10 cellular contexts compared by ENCODE assay signal in genomic region chr16:19094542-19095365, GRCh38. TPM values are rescaled to one million over a fixed set of nuclear protein-coding genes. Genes with fewer than 3 reads are reported as not detected.
DNase-seq lines count a peak whose midpoint lies in the region; ATAC-seq and TF ChIP-seq lines count a peak whose summit lies in the region.
"Had no signal": no experiment of that assay in that cellular context is flagged by ENCODE, and none has a peak within 500 bp of the region (broad histone marks: within the 10 kb centered on the region; RNA-seq: fewer than 3 reads in every experiment).

No MANE protein-coding gene starts in this region.

- ATAC-seq in right lobe of liver (peak; percentile 29 to 73 (median 54)), HG02571 (IDR thresholded peaks at IDR 0.05; ENCODE audit: unreplicated experiment) (no peak), GM19455 (IDR thresholded peaks at IDR 0.05; ENCODE audit: unreplicated experiment) (no peak)
- ATAC-seq in CD8-positive, alpha-beta T cell = no peak

- no peaks in the 10 kb centered on the region for H3K36me3 Mint-ChIP-seq in CD8-positive, alpha-beta T cell

- no peaks in the 10 kb centered on the region for H3K79me2 ChIP-seq in DOHH2 (ENCODE audit: control insufficient read depth, low read length)

- 0 out of 2 replicates have a peak overlapping the region, but pooled peaks have one; percentile 0 for H3K4me2 ChIP-seq in DOHH2 (ENCODE audit: low read length)

- no peak overlapping the region for H3K4me3 Mint-ChIP-seq in CD8-positive, alpha-beta T cell

- POLR2A ChIA-PET in CD8-positive, alpha-beta T cell (lab: Charles Lee) = no interaction called here

- TF ChIP-seq POLR2A in right lobe of liver (IDR thresholded peaks at IDR 0.05) = no peak

- CTCF ChIA-PET in CD8-positive, alpha-beta T cell (lab: Charles Lee) = interaction anchor here (4.2 kb wide), 1 partner anchor 9 kb away, joined by 26 read pairs; no protein-coding TSS in a partner anchor

- intact Hi-C loops in right lobe of liver (cut with DNase I) = no loop called here
- intact Hi-C loops in CD8-positive, alpha-beta T cell (cut with DNase I, micrococcal nuclease) = no loop called here

- no peak overlapping the region for H3K27ac Mint-ChIP-seq in CD8-positive, alpha-beta T cell

- H3K4me1 Mint-ChIP-seq in CD8-positive, alpha-beta T cell (ENCODE audit: low read depth) = peaks cover 3% of the 10 kb centered on the region

- H3K27ac ChIP-seq in DOHH2 (ENCODE audit: low read depth, low read length) (no peak overlapping the region), right lobe of liver (no peak overlapping the region)
- no peak overlapping the region for H3K27ac ChIP-seq in CD8-positive, alpha-beta T cell (ENCODE audit: low read depth, low read length)
- H3K27ac ChIP-seq: dorsolateral prefrontal cortex had no signal

- H4K20me1 ChIP-seq in DOHH2 (ENCODE audit: control insufficient read depth, insufficient read depth, low read depth, low read length) = no peaks in the 10 kb centered on the region

- no peaks in the 10 kb centered on the region for H3K9me2 ChIP-seq in DOHH2 (replicated peaks; ENCODE audit: control insufficient read depth, low read length)

- peaks cover 22% of the 10 kb centered on the region for H3K27me3 Mint-ChIP-seq in CD8-positive, alpha-beta T cell (ENCODE audit: low read depth)

- no peaks in the 10 kb centered on the region for H3K27me3 ChIP-seq in DOHH2 (ENCODE audit: control insufficient read depth, low read length)
- H3K27me3 ChIP-seq in right lobe of liver = no peaks in the 10 kb centered on the region
- no peaks in the 10 kb centered on the region for H3K27me3 ChIP-seq in CD8-positive, alpha-beta T cell (ENCODE audit: insufficient read depth, low read length)
- H3K27me3 ChIP-seq: dorsolateral prefrontal cortex had no signal

- DNase-seq in Jurkat, Clone E6-1 (ENCODE audit: low read depth, low spot score) = peak; percentile 26
- DNase-seq in SW480 (ENCODE audit: low spot score) = peak; percentile 26
- DNase-seq in right lobe of liver = no peak
- DNase-seq in NK-92 (lab: John Stamatoyannopoulos, UW; ENCODE audit: unreplicated experiment) = no peak
- DNase-seq in CD8-positive, alpha-beta T cell = no peak
- DNase-seq: dorsolateral prefrontal cortex, NCI-H1694 treated with DMSO at 0.1 percent for 48 hours had no signal

- H3K36me3 ChIP-seq in DOHH2 (ENCODE audit: control insufficient read depth, low read length) (no peaks in the 10 kb centered on the region), right lobe of liver (no peaks in the 10 kb centered on the region)
- H3K36me3 ChIP-seq in CD8-positive, alpha-beta T cell (ENCODE audit: insufficient read depth, low read length) = no peaks in the 10 kb centered on the region

- H3K4me3 ChIP-seq in DOHH2 (ENCODE audit: low read length) (0 out of 2 replicates have a peak overlapping the region, but pooled peaks have one; percentile 18), right lobe of liver (no peak overlapping the region)
- H3K4me3 ChIP-seq in Jurkat, Clone E6-1 (ENCODE audit: low read length) = no peak overlapping the region
- no peak overlapping the region for H3K4me3 ChIP-seq in CD8-positive, alpha-beta T cell (ENCODE audit: low read depth, low read length)
- H3K4me3 ChIP-seq: dorsolateral prefrontal cortex had no signal

- TF ChIP-seq CTCF in DOHH2 (IDR thresholded peaks at IDR 0.05; ENCODE audit: low read depth, low read length, poor library complexity, severe bottlenecking) = no peak
- TF ChIP-seq CTCF in right lobe of liver (IDR thresholded peaks at IDR 0.05) = no peak
- TF ChIP-seq CTCF in CD8-positive, alpha-beta T cell (IDR thresholded peaks at IDR 0.05) = no peak

- H3K4me1 ChIP-seq in DOHH2 (ENCODE audit: control insufficient read depth, low read length) (peaks cover 6% of the 10 kb centered on the region), right lobe of liver (peaks cover 0 to 12% (median 0%) of the 10 kb centered on the region in 4 donors)
- no peaks in the 10 kb centered on the region for H3K4me1 ChIP-seq in CD8-positive, alpha-beta T cell (ENCODE audit: insufficient read depth, low read length)

- H3K9me3 Mint-ChIP-seq in CD8-positive, alpha-beta T cell = peaks cover 3% of the 10 kb centered on the region

- H3K9me3 ChIP-seq in DOHH2 (ENCODE audit: control insufficient read depth, insufficient read depth, low read length) = peaks cover 6% of the 10 kb centered on the region; the same call in 1 of the 2 replicates
- no peaks in the 10 kb centered on the region for H3K9me3 ChIP-seq in right lobe of liver
- H3K9me3 ChIP-seq in CD8-positive, alpha-beta T cell (ENCODE audit: low read length) = no peaks in the 10 kb centered on the region

- no peaks in the 10 kb centered on the region for H3F3A ChIP-seq in DOHH2 (ENCODE audit: control insufficient read depth, insufficient read depth)

- 46% methylated on average over 10 of the region's 11 CpGs for WGBS in right lobe of liver (ENCODE audit: insufficient coverage, low coverage, low lambda C conversion rate, missing lambda C conversion rate)

RNA-seq across cellular contexts. Expression of gene ITPRIPL2, which starts 19.0 kb away (rescaled TPM):
- polyA plus RNA-seq in Jurkat, Clone E6-1 (2012; ENCODE audit: insufficient read depth, insufficient read length) = not detected
- 10 to 100 TPM; 12.2 to 23.5 (median 17.7) TPM for total RNA-seq in right lobe of liver
- under 1 TPM; 0.22 to 0.35 TPM for total RNA-seq in CD8-positive, alpha-beta T cell

RNA-seq across cellular contexts. Expression of gene COQ7, which starts 27.3 kb away (rescaled TPM):
- polyA plus RNA-seq in Jurkat, Clone E6-1 (2012; ENCODE audit: insufficient read depth, insufficient read length) = 27.3 TPM
- 10 to 100 TPM in 3 of 6 experiments, 1 to 10 TPM in 3; 7.9 to 11.3 (median 9.9) TPM for total RNA-seq in right lobe of liver
- total RNA-seq in CD8-positive, alpha-beta T cell = 10 to 100 TPM; 10.9 to 11.7 TPM

Comparison
In these comparisons a context has a peak if more than half of its experiments do, and no peak if none do; other contexts are left out.
1. DNase-seq: peak in Jurkat, Clone E6-1 (single experiment) and SW480 (single experiment); none in right lobe of liver (0 of 3), NK-92 (single experiment) and CD8-positive, alpha-beta T cell (0 of 7).
2. ATAC-seq: peak in right lobe of liver (4 of 4); none in CD8-positive, alpha-beta T cell (single experiment), HG02571 (single experiment) and GM19455 (single experiment).
3. RNA of gene ITPRIPL2, which starts 19.0 kb away (total RNA-seq): 12.2 to 23.5 TPM in right lobe of liver; 0.22 to 0.35 TPM in CD8-positive, alpha-beta T cell; every median in the first group is over 4 times any median in the second.